18 cellular contexts compared by ENCODE assay signal in the genomic region with DNA sequence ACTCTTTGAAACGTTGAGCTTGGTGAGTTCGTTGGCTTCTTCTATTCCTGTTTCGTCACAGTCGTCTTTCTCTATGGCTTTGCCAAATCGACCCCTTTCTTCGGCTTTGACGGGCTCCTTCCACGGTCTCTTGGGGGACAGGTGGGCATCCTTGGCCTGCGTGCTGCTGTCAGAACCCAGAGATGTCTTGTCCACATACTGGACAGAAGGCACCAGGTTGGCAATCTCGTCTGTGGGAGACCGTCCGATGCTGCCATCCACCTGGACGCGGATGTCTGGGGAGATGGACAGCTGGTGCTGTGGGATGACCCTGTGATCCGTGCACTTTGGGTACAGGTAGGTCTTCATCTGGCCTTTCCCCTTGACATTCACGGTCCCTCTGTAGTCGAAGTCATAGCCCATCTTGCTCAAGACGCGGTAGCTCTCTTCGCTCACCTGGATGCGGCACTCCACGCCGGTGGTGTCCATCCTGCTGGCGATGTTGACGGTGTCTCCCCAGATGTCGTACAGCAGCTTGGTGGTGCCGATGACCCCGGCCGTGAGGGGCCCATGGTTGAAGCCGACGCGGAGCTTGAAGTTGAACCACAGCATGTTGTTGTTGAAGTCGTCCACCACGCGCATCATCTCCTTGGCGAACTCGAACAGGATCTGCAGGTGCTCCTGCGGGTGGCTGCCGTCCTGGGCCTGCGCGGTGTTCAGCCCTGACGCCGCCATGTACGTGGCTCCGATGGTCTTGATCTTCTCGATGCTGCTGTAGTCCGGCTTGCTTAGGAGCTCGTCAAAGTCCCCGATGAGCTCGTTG.
A peak's percentile ranks its signal among the peaks of the same experiment; 100 is the strongest.
DNase-seq lines count a peak whose midpoint lies in the region; FAIRE-seq and TF ChIP-seq lines count a peak whose summit lies in the region.
"Had no signal": no experiment of that assay in that cellular context is flagged by ENCODE, and none has a peak within 500 bp of the region (broad histone marks: within the 10 kb centered on the region; RNA-seq: fewer than 3 reads in every experiment).

No MANE protein-coding gene starts in this region.

- no peak overlapping the region for H3K27ac Mint-ChIP-seq in HFFc6

- WGBS in neuronal stem cell (ENCODE audit: extremely low coverage in 2 of 2, insufficient read length in 2 of 2, insufficient replicate concordance in 1 of 2), 2 donors, result no CpG with 5 or more reads among the region's 50 CpGs

- no peak overlapping the region for H3K9ac ChIP-seq in kidney (ENCODE audit: low read length in 2 of 2)
- no peak overlapping the region for H3K9ac ChIP-seq in neuronal stem cell (ENCODE audit: low read depth, low read length, poor library complexity)
- H3K9ac ChIP-seq: BLaER1 treated with 17β-estradiol and CSF1 and Interleukin-3, amounts not matched to agents 10 nM and 100 nM had no signal

- no peak overlapping the region for H2BK15ac ChIP-seq in neuronal stem cell (ENCODE audit: low read length)

- H3K4me3 Mint-ChIP-seq in HFFc6, result no peak overlapping the region

- peak; percentile 18 for DNase-seq in H7
- DNase-seq in bronchial epithelial cell (ENCODE audit: low read depth), result no peak
- peak; percentile 54 for DNase-seq in kidney
- no peak for DNase-seq in neuronal stem cell (ENCODE audit: low spot score)
- DNase-seq in stimulated activated CD4-positive, alpha-beta T cell treated with anti-CD3 and anti-CD28 coated beads, Interleukin-1b, Interleukin-23, amount 100 ng/mL, for 48 hours, result no peak
- DNase-seq in HFFc6, result no peak
- no peak for DNase-seq in DMS 273 treated with DMSO at 0.1 percent for 48 hours (lab: John Stamatoyannopoulos, UW)
- DNase-seq: ACHN; Calu3; CD4-positive, CD25-positive, alpha-beta regulatory T cell; DMS79 treated with DMSO at 0.1 percent for 48 hours; EL; HCEC 1CT; IMR-90 had no signal

- no peak overlapping the region for H3K4ac ChIP-seq in neuronal stem cell (ENCODE audit: low read length)

- no peak overlapping the region for H2AFZ ChIP-seq in neuronal stem cell (ENCODE audit: low read length)

- H2AK5ac ChIP-seq in neuronal stem cell (ENCODE audit: low read depth, low read length), result no peak overlapping the region

- H3K27me3 ChIP-seq in H7 (ENCODE audit: control insufficient read depth, insufficient read depth, low read length), result no peaks in the 10 kb centered on the region
- peaks cover 2% of the 10 kb centered on the region for H3K27me3 ChIP-seq in bronchial epithelial cell (ENCODE audit: control insufficient read depth, insufficient read depth, low read length)
- no peaks in the 10 kb centered on the region for H3K27me3 ChIP-seq in neuronal stem cell (ENCODE audit: control insufficient read depth in 3 of 3, insufficient read depth in 3 of 3, low read depth in 1 of 3, low read length in 3 of 3)
- H3K27me3 ChIP-seq: BLaER1 treated with 17β-estradiol and CSF1 and Interleukin-3, amounts not matched to agents 10 nM and 100 nM had no signal

- intact Hi-C loops in kidney (cut with DNase I), result no loop called here

- H4K8ac ChIP-seq in neuronal stem cell (ENCODE audit: low read depth, low read length), result no peak overlapping the region

- H3K79me1 ChIP-seq in neuronal stem cell (ENCODE audit: low read depth, low read length), result peaks cover 2% of the 10 kb centered on the region

- no peak overlapping the region for H3K27ac ChIP-seq in kidney (ENCODE audit: low read depth in 2 of 2, low read length in 2 of 2)
- no peak overlapping the region for H3K27ac ChIP-seq in neuronal stem cell (replicated peaks; ENCODE audit: low read length)
- H3K27ac ChIP-seq: BLaER1 treated with 17β-estradiol and CSF1 and Interleukin-3, amounts not matched to agents 10 nM and 100 nM had no signal

- H3K14ac ChIP-seq in neuronal stem cell (ENCODE audit: low read length), result no peak overlapping the region

- H3K4me1 ChIP-seq in kidney (ENCODE audit: control insufficient read depth in 1 of 2, insufficient read depth in 1 of 2, low read depth in 1 of 2, low read length in 2 of 2) (no peaks in the 10 kb centered on the region), neuronal stem cell (ENCODE audit: control insufficient read depth in 2 of 2, insufficient read depth in 1 of 2, low read depth in 1 of 2, low read length in 2 of 2) (peaks cover 2 to 4% of the 10 kb centered on the region in 2 donors)

- H4K91ac ChIP-seq in neuronal stem cell (ENCODE audit: low read depth, low read length, poor library complexity), result no peak overlapping the region

- H3K36me3 Mint-ChIP-seq in HFFc6 (ENCODE audit: low read depth), result peaks cover 20% of the 10 kb centered on the region

- H3K4me3 ChIP-seq in H7 (ENCODE audit: insufficient read depth, low read depth, low read length) (no peak overlapping the region), bronchial epithelial cell (ENCODE audit: low read depth, low read length) (no peak overlapping the region), kidney (ENCODE audit: low read length in 2 of 2) (no peak overlapping the region), neuronal stem cell (ENCODE audit: low read length in 2 of 2) (no peak overlapping the region)
- H3K4me3 ChIP-seq: BLaER1 treated with 17β-estradiol and CSF1 and Interleukin-3, amounts not matched to agents 10 nM and 100 nM had no signal

- H2BK12ac ChIP-seq in neuronal stem cell (ENCODE audit: low read length), result no peak overlapping the region

- FAIRE-seq in bronchial epithelial cell (lab: Jason Lieb, UNC) (peak; percentile 92), kidney (lab: Jason Lieb, UNC) (no peak)
- FAIRE-seq: G401.6, GM12891, H1 had no signal

- no peak overlapping the region for H3K18ac ChIP-seq in neuronal stem cell (ENCODE audit: low read length)

- no peak overlapping the region for H2BK5ac ChIP-seq in neuronal stem cell (ENCODE audit: low read length)

- H3K9me3 ChIP-seq in kidney (ENCODE audit: control insufficient read depth in 1 of 2, low read length in 2 of 2), result no peaks in the 10 kb centered on the region
- peaks cover 0 to 4% of the 10 kb centered on the region in 2 donors for H3K9me3 ChIP-seq in neuronal stem cell (replicated peaks in 1 of 2; ENCODE audit: control insufficient read depth in 2 of 2, insufficient read depth in 1 of 2, low read depth in 1 of 2, low read length in 2 of 2)

- H3K23ac ChIP-seq in neuronal stem cell (ENCODE audit: low read depth, low read length, poor library complexity), result peak overlapping the region; percentile 22

- H3K36me3 ChIP-seq in H7 (replicated peaks; ENCODE audit: control insufficient read depth, insufficient read depth, low read length), result no peaks in the 10 kb centered on the region
- H3K36me3 ChIP-seq in bronchial epithelial cell (ENCODE audit: control insufficient read depth, insufficient read depth, low read length), result no peaks in the 10 kb centered on the region
- H3K36me3 ChIP-seq in kidney (ENCODE audit: control insufficient read depth in 1 of 2, insufficient read depth in 2 of 2, low read length in 2 of 2), result peaks cover under 1 to 7% of the 10 kb centered on the region in 2 donors
- H3K36me3 ChIP-seq in neuronal stem cell (replicated peaks in 1 of 2; ENCODE audit: control insufficient read depth in 2 of 2, insufficient read depth in 2 of 2, low read length in 2 of 2), result peaks cover 0 to 11% of the 10 kb centered on the region in 2 donors

- peaks cover 1% of the 10 kb centered on the region for H3K27me3 Mint-ChIP-seq in HFFc6 (ENCODE audit: insufficient read depth)

- H3K4me2 ChIP-seq in neuronal stem cell (ENCODE audit: insufficient read depth, low read length, poor library complexity, severe bottlenecking), result no peak overlapping the region
- H3K4me2 ChIP-seq: BLaER1 treated with 17β-estradiol and CSF1 and Interleukin-3, amounts not matched to agents 10 nM and 100 nM had no signal

- TF ChIP-seq CTCF in bronchial epithelial cell (IDR thresholded peaks at IDR 0.05; ENCODE audit: insufficient read depth, low read length, severe bottlenecking) (no peak), kidney (IDR thresholded peaks at IDR 0.05; ENCODE audit: borderline replicate concordance, extremely low read depth, insufficient read depth) (no peak), HFFc6 (IDR thresholded peaks at IDR 0.05) (no peak)

- H3K9me3 Mint-ChIP-seq in HFFc6, result peaks cover 7% of the 10 kb centered on the region

- H2BK120ac ChIP-seq in neuronal stem cell (ENCODE audit: low read depth, low read length), result no peak overlapping the region

- H3K4me1 Mint-ChIP-seq in HFFc6 (ENCODE audit: low read depth), result peaks cover 26% of the 10 kb centered on the region

Comparison
In these comparisons a context has a peak if more than half of its experiments do, and no peak if none do; other contexts are left out.
1. DNase-seq: peak in H7 (single experiment) and kidney (single experiment); none in bronchial epithelial cell (single experiment), neuronal stem cell (single experiment), stimulated activated CD4-positive, alpha-beta T cell treated with anti-CD3 and anti-CD28 coated beads, Interleukin-1b, Interleukin-23, amount 100 ng/mL, for 48 hours (single experiment), HFFc6 (single experiment) and DMS 273 treated with DMSO at 0.1 percent for 48 hours (single experiment).